ENCODE assay signal across 30 cellular contexts in genomic region chrX:29746326-29746725, GRCh38.
DNase-seq lines count a peak whose midpoint lies in the region; ATAC-seq and TF ChIP-seq lines count a peak whose summit lies in the region.
"Had no signal": no experiment of that assay in that cellular context is flagged by ENCODE, and none has a peak within 500 bp of the region (broad histone marks: within the 10 kb centered on the region; RNA-seq: fewer than 3 reads in every experiment).

No MANE protein-coding gene starts in this region.

- H3K4me3 Mint-ChIP-seq in natural killer cell: no peak overlapping the region
- H3K4me3 Mint-ChIP-seq: B cell; CD8-positive, alpha-beta T cell; IgD-negative memory B cell; neural crest cell had no signal

- dilution Hi-C loops in IMR-90 (cut with HindIII; ENCODE audit: low sequenced_read_pairs, unreplicated experiment): no loop called here

- H2AFZ ChIP-seq in IMR-90 (replicated peaks; ENCODE audit: low read length, poor library complexity): no peak overlapping the region
- H2AFZ ChIP-seq: parathyroid adenoma had no signal

- POLR2A ChIA-PET in IMR-90 (lab: Charles Lee; ENCODE audit: unreplicated experiment): no interaction called here

- H3K14ac ChIP-seq in IMR-90 (replicated peaks; ENCODE audit: low read depth, low read length): no peak overlapping the region

- H2BK120ac ChIP-seq in IMR-90 (ENCODE audit: low read depth, low read length): no peak overlapping the region

- no peaks in the 10 kb centered on the region for H3K27me3 ChIP-seq in IMR-90 (ENCODE audit: control insufficient read depth, insufficient read depth, low read length)
- no peaks in the 10 kb centered on the region for H3K27me3 ChIP-seq in thyroid gland
- H3K27me3 ChIP-seq: ascending aorta, left lung, Peyer's patch had no signal

- H3K27ac Mint-ChIP-seq in natural killer cell: no peak overlapping the region
- H3K27ac Mint-ChIP-seq: activated naive CD4-positive, alpha-beta T cell treated with anti-CD3 and anti-CD28 coated beads, Interleukin-2, amount 50 U/mL, for 72 hours; activated T-helper 2 cell treated with anti-CD3 and anti-CD28 coated beads, Interferon-gamma antibody, Interleukin-2, Interleukin-4, amounts not matched to agents 10 μg/mL and 5 μg/mL and 100 μg/mL, durations not matched to agents 14 hours and 24 hours and 36 hours; B cell; CD8-positive, alpha-beta T cell; IgD-negative memory B cell had no signal

- no CpG with 5 or more reads among the region's 4 CpGs for WGBS in IMR-90 (ENCODE audit: extremely low coverage in 2 of 2, insufficient read length in 1 of 2), 2 experiments
- WGBS in thyroid gland, 2 donors: 90 to 91% methylated on average over 4 of the region's 4 CpGs

- H3K36me3 Mint-ChIP-seq in natural killer cell: no peaks in the 10 kb centered on the region
- H3K36me3 Mint-ChIP-seq: activated naive CD4-positive, alpha-beta T cell treated with anti-CD3 and anti-CD28 coated beads, Interleukin-2, amount 50 U/mL, for 72 hours; CD8-positive, alpha-beta T cell; IgD-negative memory B cell had no signal

- no peaks in the 10 kb centered on the region for H3K4me1 Mint-ChIP-seq in natural killer cell
- H3K4me1 Mint-ChIP-seq: B cell, IgD-negative memory B cell, neural crest cell had no signal

- H4K5ac ChIP-seq in IMR-90 (ENCODE audit: low read depth, low read length): no peak overlapping the region

- H2AK5ac ChIP-seq in IMR-90 (ENCODE audit: low read depth, low read length): no peak overlapping the region

- no peaks in the 10 kb centered on the region for H4K20me1 ChIP-seq in IMR-90 (ENCODE audit: insufficient read depth, low read length)

- no peak overlapping the region for H4K91ac ChIP-seq in IMR-90 (ENCODE audit: insufficient read depth, low read depth, low read length)

- no peak for TF ChIP-seq CTCF in IMR-90 (conservative IDR thresholded peaks at IDR 0.05; ENCODE audit: low read depth, low read length)
- TF ChIP-seq CTCF in astrocyte of the spinal cord (IDR thresholded peaks at IDR 0.05; ENCODE audit: low read depth, low read length): no peak
- no peak for TF ChIP-seq CTCF in natural killer cell (IDR thresholded peaks at IDR 0.05)
- TF ChIP-seq CTCF in thyroid gland (IDR thresholded peaks at IDR 0.05): no peak

- no TSS peak for BruUV-seq in IMR-90 (replicated peaks; lab: Mats Ljungman, UMichigan)

- H3K4me2 ChIP-seq in IMR-90 (ENCODE audit: low read depth, low read length): no peak overlapping the region
- H3K4me2 ChIP-seq: smooth muscle cell had no signal

- no peak overlapping the region for H3K27ac ChIP-seq in IMR-90 (ENCODE audit: insufficient read depth, low read length)
- H3K27ac ChIP-seq in thyroid gland: no peak overlapping the region
- H3K27ac ChIP-seq: ascending aorta, left lung, parathyroid adenoma, Peyer's patch, WERI-Rb-1 had no signal

- no peaks in the 10 kb centered on the region for H3K9me1 ChIP-seq in IMR-90 (ENCODE audit: insufficient read depth, low read length)

- H3K4me3 ChIP-seq in IMR-90 (ENCODE audit: insufficient read depth, low read depth, low read length): no peak overlapping the region
- H3K4me3 ChIP-seq in astrocyte of the spinal cord (ENCODE audit: low read depth, low read length): no peak overlapping the region
- no peak overlapping the region for H3K4me3 ChIP-seq in thyroid gland (replicated peaks in 1 of 3)
- H3K4me3 ChIP-seq: ascending aorta, left lung, Peyer's patch, smooth muscle cell had no signal

- H4K8ac ChIP-seq in IMR-90 (ENCODE audit: low read depth in 2 of 2, low read length in 2 of 2): no peak overlapping the region

- no peak overlapping the region for H3K56ac ChIP-seq in IMR-90 (ENCODE audit: extremely low read depth, insufficient read depth, low read length)

- no peaks in the 10 kb centered on the region for H3K27me3 Mint-ChIP-seq in natural killer cell (ENCODE audit: low read depth in 2 of 2)
- H3K27me3 Mint-ChIP-seq: B cell, IgD-negative memory B cell had no signal

- H3K4ac ChIP-seq in IMR-90 (ENCODE audit: low read depth, low read length): no peak overlapping the region

- no peaks in the 10 kb centered on the region for H3K9me3 ChIP-seq in IMR-90 (ENCODE audit: control insufficient read depth, insufficient read depth, low read length)
- no peaks in the 10 kb centered on the region for H3K9me3 ChIP-seq in thyroid gland
- H3K9me3 ChIP-seq: ascending aorta, left lung, Peyer's patch had no signal

- peaks cover 3 to 6% of the 10 kb centered on the region in 2 donors for H3K9me3 Mint-ChIP-seq in natural killer cell
- H3K9me3 Mint-ChIP-seq: activated naive CD4-positive, alpha-beta T cell treated with anti-CD3 and anti-CD28 coated beads, Interleukin-2, amount 50 U/mL, for 72 hours; activated T-helper 2 cell treated with anti-CD3 and anti-CD28 coated beads, Interferon-gamma antibody, Interleukin-2, Interleukin-4, amounts not matched to agents 10 μg/mL and 5 μg/mL and 100 μg/mL, durations not matched to agents 14 hours and 24 hours and 36 hours; CD8-positive, alpha-beta T cell; neural crest cell had no signal

- H3K9ac ChIP-seq in IMR-90 (ENCODE audit: low read depth, low read length): no peak overlapping the region
- H3K9ac ChIP-seq: parathyroid adenoma had no signal

- no peak overlapping the region for H3K18ac ChIP-seq in IMR-90 (ENCODE audit: low read depth, low read length)

- no peak overlapping the region for H3K23ac ChIP-seq in IMR-90 (ENCODE audit: low read depth, low read length)

- peak; percentile 49 for ATAC-seq in IMR-90 (ENCODE audit: low read depth)
- ATAC-seq in HG02970 (IDR thresholded peaks at IDR 0.05; ENCODE audit: low FRiP score, unreplicated experiment): no peak
- no peak for ATAC-seq in natural killer cell
- ATAC-seq: activated naive CD4-positive, alpha-beta T cell treated with anti-CD3 and anti-CD28 coated beads, Interleukin-2, amount 50 U/mL, for 72 hours; CD8-positive, alpha-beta T cell; left lung had no signal

- DNase-seq in AG08396 (ENCODE audit: low spot score) (peak; percentile 9), IMR-90 (peak; percentile 55), astrocyte of the spinal cord (ENCODE audit: low read depth, low spot score) (peak; percentile 2), hepatic stellate cell (ENCODE audit: low spot score) (peak; percentile 17), NCI-H345 treated with DMSO at 0.1 percent for 48 hours (lab: John Stamatoyannopoulos, UW; ENCODE audit: unreplicated experiment) (no peak), natural killer cell (no peak), thyroid gland (no peak)
- DNase-seq: activated CD4-positive, alpha-beta T cell treated with anti-CD3 and anti-CD28 coated beads for 4 hours; CD8-positive, alpha-beta T cell; cerebellar nuclear complex; H7; left lung; mesenchymal stem cell; NCI-H1092; NCI-H1694; NCI-H82; Peyer's patch; retina; SHP77; stimulated activated naive CD4-positive, alpha-beta T cell treated with Interleukin-2 at 50 U/mL for 16 hours; WERI-Rb-1 had no signal

- no peak for TF ChIP-seq RAD21 in IMR-90 (IDR thresholded peaks at IDR 0.05; ENCODE audit: low read length)

- TF ChIP-seq POLR2A in IMR-90 (IDR thresholded peaks at IDR 0.05; ENCODE audit: low read depth, low read length): no peak
- no peak for TF ChIP-seq POLR2A in thyroid gland (IDR thresholded peaks at IDR 0.05)

- no peaks in the 10 kb centered on the region for H3K79me1 ChIP-seq in IMR-90 (ENCODE audit: low read depth in 1 of 2, low read length in 2 of 2)

- no peak overlapping the region for H2BK15ac ChIP-seq in IMR-90 (ENCODE audit: low read depth, low read length)

- no peak overlapping the region for H2BK5ac ChIP-seq in IMR-90 (ENCODE audit: low read depth, low read length, poor library complexity, severe bottlenecking)

- H2AK9ac ChIP-seq in IMR-90 (replicated peaks; ENCODE audit: low read depth, low read length, poor library complexity): no peak overlapping the region

- CTCF ChIA-PET in IMR-90 (lab: Yijun Ruan, JAX): no interaction called here

- H2BK20ac ChIP-seq in IMR-90 (ENCODE audit: low read depth, low read length): no peak overlapping the region

- no peaks in the 10 kb centered on the region for H3K4me1 ChIP-seq in IMR-90 (ENCODE audit: control insufficient read depth, insufficient read depth, low read length)
- H3K4me1 ChIP-seq in thyroid gland: no peaks in the 10 kb centered on the region
- H3K4me1 ChIP-seq: ascending aorta, left lung, parathyroid adenoma, Peyer's patch had no signal

- H3K36me3 ChIP-seq in IMR-90 (ENCODE audit: control insufficient read depth, insufficient read depth, low read length) (no peaks in the 10 kb centered on the region), thyroid gland (no peaks in the 10 kb centered on the region)
- H3K36me3 ChIP-seq: ascending aorta, left lung, Peyer's patch, WERI-Rb-1 had no signal

- in situ Hi-C loops in IMR-90 (cut with MboI; ENCODE audit: low sequenced_read_pairs) (no loop called here), astrocyte of the spinal cord (cut with HindIII; ENCODE audit: low sequenced_read_pairs) (no loop called here)

- intact Hi-C loops in IMR-90 (cut with micrococcal nuclease) (no loop called here), natural killer cell (cut with micrococcal nuclease) (no loop called here), thyroid gland (cut with DNase I) (no loop called here)

TF ChIP-seq in IMR-90, 13 proteins besides CTCF, POLR2A, EP300 and RAD21:
- no peak for TF ChIP-seq CHD1 (IDR thresholded peaks at IDR 0.05; ENCODE audit: low read depth, low read length)
- TF ChIP-seq MAZ (IDR thresholded peaks at IDR 0.05; ENCODE audit: borderline replicate concordance, low read depth, low read length): no peak
- TF ChIP-seq BHLHE40 (IDR thresholded peaks at IDR 0.05; ENCODE audit: low read depth, low read length): no peak
- no peak for TF ChIP-seq RFX5 (IDR thresholded peaks at IDR 0.05; ENCODE audit: low read depth, low read length)
- no peak for TF ChIP-seq NFE2L2 (IDR thresholded peaks at IDR 0.05; ENCODE audit: low read depth, low read length)
- no peak for TF ChIP-seq ELK1 (IDR thresholded peaks at IDR 0.05; ENCODE audit: borderline replicate concordance, low read depth, low read length)
- no peak for TF ChIP-seq RCOR1 (IDR thresholded peaks at IDR 0.05; ENCODE audit: insufficient replicate concordance, low read length)
- no peak for TF ChIP-seq SMC3 (IDR thresholded peaks at IDR 0.05; ENCODE audit: low read depth, low read length)
- no peak for TF ChIP-seq MXI1 (IDR thresholded peaks at IDR 0.05; ENCODE audit: borderline replicate concordance, low read depth, low read length)
- no peak for TF ChIP-seq MAFK (IDR thresholded peaks at IDR 0.05; ENCODE audit: low read depth, low read length)
- TF ChIP-seq CEBPB (IDR thresholded peaks at IDR 0.05; ENCODE audit: low read depth, low read length): no peak

Comparison
In these comparisons a context has a peak if more than half of its experiments do, and no peak if none do; other contexts are left out.
1. DNase-seq: peak in AG08396 (single experiment), IMR-90 (single experiment), astrocyte of the spinal cord (single experiment) and hepatic stellate cell (single experiment); none in NCI-H345 treated with DMSO at 0.1 percent for 48 hours (single experiment), natural killer cell (single experiment) and thyroid gland (0 of 2).